ENCODE assay signal across 1 cellular context in the genomic region with DNA sequence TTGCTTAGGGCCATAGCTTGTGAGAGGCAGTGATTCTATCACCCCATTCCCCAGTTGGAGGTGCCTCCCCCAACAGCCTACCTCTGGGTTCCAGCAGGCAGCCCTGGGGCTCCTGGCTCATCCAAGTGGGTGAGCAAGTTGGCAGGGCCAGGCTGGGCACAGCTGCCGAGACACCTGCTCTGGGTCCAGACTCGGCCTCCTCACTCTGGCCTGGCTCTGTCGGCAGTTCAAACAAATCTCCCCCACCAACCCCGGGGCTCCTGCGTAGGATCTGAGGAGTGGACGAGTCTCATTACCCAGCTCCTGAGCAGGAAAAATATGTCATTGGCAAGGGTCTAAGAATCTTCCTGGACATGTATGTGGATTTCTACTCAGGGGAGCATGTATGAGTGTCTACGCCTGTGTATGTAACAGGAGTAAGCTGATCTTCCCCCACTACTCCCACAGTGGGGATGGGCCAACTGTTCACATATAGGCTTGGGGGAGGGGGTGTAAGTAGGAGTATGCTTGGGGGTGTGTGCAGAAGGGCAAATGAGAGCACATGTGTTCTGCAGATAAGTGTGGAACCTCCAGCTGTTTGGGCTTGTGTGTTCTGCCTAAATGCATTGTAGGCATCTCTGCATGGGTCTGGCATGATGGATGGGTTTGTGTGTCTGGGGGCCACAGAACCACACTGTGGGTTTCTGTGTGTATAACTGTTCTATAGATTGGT.
TF ChIP-seq lines count a peak whose summit lies in the region.

No MANE protein-coding gene starts in this region.

TF ChIP-seq in HepG2, 621 proteins besides CTCF, POLR2A, EP300 and RAD21 (continued from another document and continues in another):
- TF ChIP-seq, protein P1, sequence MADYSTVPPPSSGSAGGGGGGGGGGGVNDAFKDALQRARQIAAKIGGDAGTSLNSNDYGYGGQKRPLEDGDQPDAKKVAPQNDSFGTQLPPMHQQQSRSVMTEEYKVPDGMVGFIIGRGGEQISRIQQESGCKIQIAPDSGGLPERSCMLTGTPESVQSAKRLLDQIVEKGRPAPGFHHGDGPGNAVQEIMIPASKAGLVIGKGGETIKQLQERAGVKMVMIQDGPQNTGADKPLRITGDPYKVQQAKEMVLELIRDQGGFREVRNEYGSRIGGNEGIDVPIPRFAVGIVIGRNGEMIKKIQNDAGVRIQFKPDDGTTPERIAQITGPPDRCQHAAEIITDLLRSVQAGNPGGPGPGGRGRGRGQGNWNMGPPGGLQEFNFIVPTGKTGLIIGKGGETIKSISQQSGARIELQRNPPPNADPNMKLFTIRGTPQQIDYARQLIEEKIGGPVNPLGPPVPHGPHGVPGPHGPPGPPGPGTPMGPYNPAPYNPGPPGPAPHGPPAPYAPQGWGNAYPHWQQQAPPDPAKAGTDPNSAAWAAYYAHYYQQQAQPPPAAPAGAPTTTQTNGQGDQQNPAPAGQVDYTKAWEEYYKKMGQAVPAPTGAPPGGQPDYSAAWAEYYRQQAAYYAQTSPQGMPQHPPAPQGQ (CRISPR knock-in tag; IDR thresholded peaks at IDR 0.05; ENCODE audit: borderline replicate concordance), result peak; percentile 64; the same call in 1 of the 2 replicates
- TF ChIP-seq ZNF354B (CRISPR knock-in tag; IDR thresholded peaks at IDR 0.05) (no peak), PRMT3 (CRISPR knock-in tag; IDR thresholded peaks at IDR 0.05; ENCODE audit: borderline replicate concordance, low read depth) (peak; percentile 31), ZFP36 (IDR thresholded peaks at IDR 0.05; ENCODE audit: borderline replicate concordance, low read depth, low read length, partially characterized antibody) (no peak), ZNF3 (CRISPR knock-in tag; IDR thresholded peaks at IDR 0.05) (no peak; the same call in 1 of the 2 replicates), ESRRA (CRISPR knock-in tag; IDR thresholded peaks at IDR 0.05; ENCODE audit: low read depth) (no peak; the same call in 1 of the 2 replicates), KLF16 (CRISPR knock-in tag; IDR thresholded peaks at IDR 0.05) (peak in 1 of 2 experiments; percentile 67; a peak in 2 of 4 replicates), ZNF556 (CRISPR knock-in tag; IDR thresholded peaks at IDR 0.05; ENCODE audit: borderline replicate concordance) (0 out of 2 replicates have a peak, but pooled peaks have one; percentile 38), GFI1 (CRISPR knock-in tag; IDR thresholded peaks at IDR 0.05; ENCODE audit: borderline replicate concordance) (peak; percentile 68; the same call in 1 of the 2 replicates), SP2 (CRISPR knock-in tag; IDR thresholded peaks at IDR 0.05) (no peak), NFIC (IDR thresholded peaks at IDR 0.05; ENCODE audit: low read length) (no peak), XBP1 (CRISPR knock-in tag; IDR thresholded peaks at IDR 0.05) (no peak), ZNF282 (IDR thresholded peaks at IDR 0.05; ENCODE audit: partially characterized antibody) (no peak), ZNF549 (CRISPR knock-in tag; IDR thresholded peaks at IDR 0.05) (no peak), CC2D1A (CRISPR knock-in tag; IDR thresholded peaks at IDR 0.05) (no peak), TCF12 (IDR thresholded peaks at IDR 0.05) (no peak), TCF12 (CRISPR knock-in tag; IDR thresholded peaks at IDR 0.05) (no peak; the same call in 1 of the 2 replicates), MED8 (CRISPR knock-in tag; IDR thresholded peaks at IDR 0.05; ENCODE audit: insufficient replicate concordance) (peak; percentile 91), YEATS4 (CRISPR knock-in tag; IDR thresholded peaks at IDR 0.05; ENCODE audit: borderline replicate concordance) (peak; percentile 68), TAF1 (CRISPR knock-in tag; IDR thresholded peaks at IDR 0.05) (peak; percentile 80), CBFB (CRISPR knock-in tag; IDR thresholded peaks at IDR 0.05) (peak; percentile 56), PPARG (CRISPR knock-in tag; conservative IDR thresholded peaks at IDR 0.05) (peak; percentile 27), KDM1A (CRISPR knock-in tag; IDR thresholded peaks at IDR 0.05) (peak; percentile 85), ATRX (CRISPR knock-in tag; IDR thresholded peaks at IDR 0.05; ENCODE audit: borderline replicate concordance) (0 out of 2 replicates have a peak, but pooled peaks have one; percentile 26), MEF2D (CRISPR knock-in tag; IDR thresholded peaks at IDR 0.05) (0 out of 2 replicates have a peak, but pooled peaks have one; percentile 17), ZFX (CRISPR knock-in tag; IDR thresholded peaks at IDR 0.05; ENCODE audit: low read depth) (peak; percentile 68; the same call in 1 of the 2 replicates), RFX1 (IDR thresholded peaks at IDR 0.05) (no peak), ZNF761 (CRISPR knock-in tag; conservative IDR thresholded peaks at IDR 0.05) (peak; percentile 57; the same call in 1 of the 2 replicates), ZBTB8A (CRISPR knock-in tag; IDR thresholded peaks at IDR 0.05; ENCODE audit: borderline replicate concordance, low read depth) (no peak), ZNF180 (CRISPR knock-in tag; IDR thresholded peaks at IDR 0.05; ENCODE audit: borderline replicate concordance, low read depth) (no peak)
- TF ChIP-seq, protein P2, sequence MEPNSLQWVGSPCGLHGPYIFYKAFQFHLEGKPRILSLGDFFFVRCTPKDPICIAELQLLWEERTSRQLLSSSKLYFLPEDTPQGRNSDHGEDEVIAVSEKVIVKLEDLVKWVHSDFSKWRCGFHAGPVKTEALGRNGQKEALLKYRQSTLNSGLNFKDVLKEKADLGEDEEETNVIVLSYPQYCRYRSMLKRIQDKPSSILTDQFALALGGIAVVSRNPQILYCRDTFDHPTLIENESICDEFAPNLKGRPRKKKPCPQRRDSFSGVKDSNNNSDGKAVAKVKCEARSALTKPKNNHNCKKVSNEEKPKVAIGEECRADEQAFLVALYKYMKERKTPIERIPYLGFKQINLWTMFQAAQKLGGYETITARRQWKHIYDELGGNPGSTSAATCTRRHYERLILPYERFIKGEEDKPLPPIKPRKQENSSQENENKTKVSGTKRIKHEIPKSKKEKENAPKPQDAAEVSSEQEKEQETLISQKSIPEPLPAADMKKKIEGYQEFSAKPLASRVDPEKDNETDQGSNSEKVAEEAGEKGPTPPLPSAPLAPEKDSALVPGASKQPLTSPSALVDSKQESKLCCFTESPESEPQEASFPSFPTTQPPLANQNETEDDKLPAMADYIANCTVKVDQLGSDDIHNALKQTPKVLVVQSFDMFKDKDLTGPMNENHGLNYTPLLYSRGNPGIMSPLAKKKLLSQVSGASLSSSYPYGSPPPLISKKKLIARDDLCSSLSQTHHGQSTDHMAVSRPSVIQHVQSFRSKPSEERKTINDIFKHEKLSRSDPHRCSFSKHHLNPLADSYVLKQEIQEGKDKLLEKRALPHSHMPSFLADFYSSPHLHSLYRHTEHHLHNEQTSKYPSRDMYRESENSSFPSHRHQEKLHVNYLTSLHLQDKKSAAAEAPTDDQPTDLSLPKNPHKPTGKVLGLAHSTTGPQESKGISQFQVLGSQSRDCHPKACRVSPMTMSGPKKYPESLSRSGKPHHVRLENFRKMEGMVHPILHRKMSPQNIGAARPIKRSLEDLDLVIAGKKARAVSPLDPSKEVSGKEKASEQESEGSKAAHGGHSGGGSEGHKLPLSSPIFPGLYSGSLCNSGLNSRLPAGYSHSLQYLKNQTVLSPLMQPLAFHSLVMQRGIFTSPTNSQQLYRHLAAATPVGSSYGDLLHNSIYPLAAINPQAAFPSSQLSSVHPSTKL (CRISPR knock-in tag; IDR thresholded peaks at IDR 0.05), result peak; percentile 39; the same call in 1 of the 2 replicates
- TF ChIP-seq, protein P3, sequence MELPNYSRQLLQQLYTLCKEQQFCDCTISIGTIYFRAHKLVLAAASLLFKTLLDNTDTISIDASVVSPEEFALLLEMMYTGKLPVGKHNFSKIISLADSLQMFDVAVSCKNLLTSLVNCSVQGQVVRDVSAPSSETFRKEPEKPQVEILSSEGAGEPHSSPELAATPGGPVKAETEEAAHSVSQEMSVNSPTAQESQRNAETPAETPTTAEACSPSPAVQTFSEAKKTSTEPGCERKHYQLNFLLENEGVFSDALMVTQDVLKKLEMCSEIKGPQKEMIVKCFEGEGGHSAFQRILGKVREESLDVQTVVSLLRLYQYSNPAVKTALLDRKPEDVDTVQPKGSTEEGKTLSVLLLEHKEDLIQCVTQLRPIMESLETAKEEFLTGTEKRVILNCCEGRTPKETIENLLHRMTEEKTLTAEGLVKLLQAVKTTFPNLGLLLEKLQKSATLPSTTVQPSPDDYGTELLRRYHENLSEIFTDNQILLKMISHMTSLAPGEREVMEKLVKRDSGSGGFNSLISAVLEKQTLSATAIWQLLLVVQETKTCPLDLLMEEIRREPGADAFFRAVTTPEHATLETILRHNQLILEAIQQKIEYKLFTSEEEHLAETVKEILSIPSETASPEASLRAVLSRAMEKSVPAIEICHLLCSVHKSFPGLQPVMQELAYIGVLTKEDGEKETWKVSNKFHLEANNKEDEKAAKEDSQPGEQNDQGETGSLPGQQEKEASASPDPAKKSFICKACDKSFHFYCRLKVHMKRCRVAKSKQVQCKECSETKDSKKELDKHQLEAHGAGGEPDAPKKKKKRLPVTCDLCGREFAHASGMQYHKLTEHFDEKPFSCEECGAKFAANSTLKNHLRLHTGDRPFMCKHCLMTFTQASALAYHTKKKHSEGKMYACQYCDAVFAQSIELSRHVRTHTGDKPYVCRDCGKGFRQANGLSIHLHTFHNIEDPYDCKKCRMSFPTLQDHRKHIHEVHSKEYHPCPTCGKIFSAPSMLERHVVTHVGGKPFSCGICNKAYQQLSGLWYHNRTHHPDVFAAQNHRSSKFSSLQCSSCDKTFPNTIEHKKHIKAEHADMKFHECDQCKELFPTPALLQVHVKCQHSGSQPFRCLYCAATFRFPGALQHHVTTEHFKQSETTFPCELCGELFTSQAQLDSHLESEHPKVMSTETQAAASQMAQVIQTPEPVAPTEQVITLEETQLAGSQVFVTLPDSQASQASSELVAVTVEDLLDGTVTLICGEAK (IDR thresholded peaks at IDR 0.05), result no peak
- TF ChIP-seq, protein P3 (CRISPR knock-in tag; IDR thresholded peaks at IDR 0.05), result peak; percentile 36; the same call in 1 of the 2 replicates
- TF ChIP-seq, protein P4, sequence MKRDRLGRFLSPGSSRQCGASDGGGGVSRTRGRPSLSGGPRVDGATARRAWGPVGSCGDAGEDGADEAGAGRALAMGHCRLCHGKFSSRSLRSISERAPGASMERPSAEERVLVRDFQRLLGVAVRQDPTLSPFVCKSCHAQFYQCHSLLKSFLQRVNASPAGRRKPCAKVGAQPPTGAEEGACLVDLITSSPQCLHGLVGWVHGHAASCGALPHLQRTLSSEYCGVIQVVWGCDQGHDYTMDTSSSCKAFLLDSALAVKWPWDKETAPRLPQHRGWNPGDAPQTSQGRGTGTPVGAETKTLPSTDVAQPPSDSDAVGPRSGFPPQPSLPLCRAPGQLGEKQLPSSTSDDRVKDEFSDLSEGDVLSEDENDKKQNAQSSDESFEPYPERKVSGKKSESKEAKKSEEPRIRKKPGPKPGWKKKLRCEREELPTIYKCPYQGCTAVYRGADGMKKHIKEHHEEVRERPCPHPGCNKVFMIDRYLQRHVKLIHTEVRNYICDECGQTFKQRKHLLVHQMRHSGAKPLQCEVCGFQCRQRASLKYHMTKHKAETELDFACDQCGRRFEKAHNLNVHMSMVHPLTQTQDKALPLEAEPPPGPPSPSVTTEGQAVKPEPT (CRISPR knock-in tag; IDR thresholded peaks at IDR 0.05; ENCODE audit: low read depth), result no peak; the same call in 1 of the 2 replicates
- TF ChIP-seq, protein P5, sequence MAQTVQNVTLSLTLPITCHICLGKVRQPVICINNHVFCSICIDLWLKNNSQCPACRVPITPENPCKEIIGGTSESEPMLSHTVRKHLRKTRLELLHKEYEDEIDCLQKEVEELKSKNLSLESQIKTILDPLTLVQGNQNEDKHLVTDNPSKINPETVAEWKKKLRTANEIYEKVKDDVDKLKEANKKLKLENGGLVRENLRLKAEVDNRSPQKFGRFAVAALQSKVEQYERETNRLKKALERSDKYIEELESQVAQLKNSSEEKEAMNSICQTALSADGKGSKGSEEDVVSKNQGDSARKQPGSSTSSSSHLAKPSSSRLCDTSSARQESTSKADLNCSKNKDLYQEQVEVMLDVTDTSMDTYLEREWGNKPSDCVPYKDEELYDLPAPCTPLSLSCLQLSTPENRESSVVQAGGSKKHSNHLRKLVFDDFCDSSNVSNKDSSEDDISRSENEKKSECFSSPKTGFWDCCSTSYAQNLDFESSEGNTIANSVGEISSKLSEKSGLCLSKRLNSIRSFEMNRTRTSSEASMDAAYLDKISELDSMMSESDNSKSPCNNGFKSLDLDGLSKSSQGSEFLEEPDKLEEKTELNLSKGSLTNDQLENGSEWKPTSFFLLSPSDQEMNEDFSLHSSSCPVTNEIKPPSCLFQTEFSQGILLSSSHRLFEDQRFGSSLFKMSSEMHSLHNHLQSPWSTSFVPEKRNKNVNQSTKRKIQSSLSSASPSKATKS (CRISPR knock-in tag; IDR thresholded peaks at IDR 0.05), result 0 out of 2 replicates have a peak, but pooled peaks have one; percentile 40
- TF ChIP-seq, protein P6, sequence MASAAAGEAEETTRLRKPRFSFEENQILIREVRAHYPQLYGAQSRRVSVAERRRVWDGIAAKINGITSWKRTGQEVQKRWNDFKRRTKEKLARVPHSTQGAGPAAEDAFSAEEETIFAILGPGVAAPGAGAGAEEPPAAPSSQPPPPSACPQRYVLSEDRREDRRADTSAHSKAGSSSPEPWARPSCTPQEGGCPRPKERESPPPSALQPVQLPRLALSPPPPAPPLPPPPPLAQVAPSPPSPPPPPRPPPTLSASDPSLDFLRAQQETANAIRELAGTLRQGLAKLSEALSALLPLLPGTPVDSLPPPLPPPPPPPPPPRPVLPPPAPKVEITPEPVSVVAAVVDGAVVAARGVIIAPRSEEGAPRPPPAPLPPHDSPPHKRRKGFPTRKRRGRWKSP (CRISPR knock-in tag; IDR thresholded peaks at IDR 0.05), result 0 out of 2 replicates have a peak, but pooled peaks have one; percentile 56
